In genomic region chr4:56977321-56978012, GRCh38 we compare ENCODE assay signal across 8 cellular contexts. TPM values are rescaled to one million over a fixed set of nuclear protein-coding genes. Genes with fewer than 3 reads are reported as not detected.
DNase-seq lines count a peak whose midpoint lies in the region; ATAC-seq and TF ChIP-seq lines count a peak whose summit lies in the region.

NOA1 (minus strand) TSS chr4:56977606; CDS start chr4:56977585, 21 bp downstream.

- H3K36me3 ChIP-seq in CD8-positive, alpha-beta memory T cell (ENCODE audit: insufficient read depth, low read length): peaks cover 14% of the 10 kb centered on the region
- peaks cover 9 to 12% of the 10 kb centered on the region in 2 donors for H3K36me3 ChIP-seq in lung (ENCODE audit: control insufficient read depth in 2 of 2, insufficient read depth in 2 of 2, low read length in 2 of 2)

- peaks cover 17 to 54% (median 18%) of the 10 kb centered on the region in 3 donors for H3K36me3 Mint-ChIP-seq in CD8-positive, alpha-beta memory T cell

- peak; percentile 93 to 99 (median 99) for DNase-seq in CD8-positive, alpha-beta memory T cell
- DNase-seq in HS-5 (ENCODE audit: low read depth) (peak; percentile 94), lung (ENCODE audit: low spot score) (peak; percentile 98)
- DNase-seq in NK-92 treated with Interleukin-12 subunit alpha and Interleukin-12 subunit beta, amount 100 ng/mL, for 24 hours (lab: John Stamatoyannopoulos, UW): peak; percentile 86
- DNase-seq in activated CD8-positive, alpha-beta memory T cell treated with anti-CD3 and anti-CD28 coated beads for 24 hours: peak; percentile 100
- DNase-seq in effector CD8-positive, alpha-beta T cell (lab: John Stamatoyannopoulos, UW): peak; percentile 99
- peak; percentile 91 to 97 (median 95) for DNase-seq in stimulated activated CD4-positive, alpha-beta T cell treated with anti-CD3 and anti-CD28 coated beads, TNF-alpha, amount 100 ng/mL, for 4 hours (ENCODE audit: low read depth in 3 of 3)

- no peak for TF ChIP-seq CTCF in lung (IDR thresholded peaks at IDR 0.05; ENCODE audit: control extremely low read depth, extremely low read depth)

- peak within 1 kb of the TSS; percentile 89 for H3K4me3 ChIP-seq in CD8-positive, alpha-beta memory T cell (ENCODE audit: low read length)
- H3K4me3 ChIP-seq in lung: peak within 1 kb of the TSS; percentile 87

- H3K4me3 Mint-ChIP-seq in CD8-positive, alpha-beta memory T cell: peak within 1 kb of the TSS; percentile 96 to 100 (median 98)

- peak within 1 kb of the TSS; percentile 90 for H3K27ac ChIP-seq in CD8-positive, alpha-beta memory T cell (ENCODE audit: low read depth, low read length)
- peak within 1 kb of the TSS; percentile 91 to 92 for H3K27ac ChIP-seq in lung (ENCODE audit: low read depth in 1 of 2, low read length in 1 of 2)

- no peaks in the 10 kb centered on the region for H3K27me3 Mint-ChIP-seq in CD8-positive, alpha-beta memory T cell

- H3K4me1 Mint-ChIP-seq in CD8-positive, alpha-beta memory T cell: peaks cover 55 to 82% (median 58%) of the 10 kb centered on the region in 3 donors

- peaks cover 53% of the 10 kb centered on the region for H3K4me1 ChIP-seq in CD8-positive, alpha-beta memory T cell (ENCODE audit: insufficient read depth, low read length)
- peaks cover 18 to 24% of the 10 kb centered on the region in 2 donors for H3K4me1 ChIP-seq in lung (ENCODE audit: control insufficient read depth in 2 of 2, insufficient read depth in 2 of 2, low read length in 2 of 2)

- ATAC-seq in GM19468 (IDR thresholded peaks at IDR 0.05; ENCODE audit: extremely low read depth, unreplicated experiment) (peak; percentile 94), lung (ENCODE audit: insufficient read depth, low FRiP score) (peak; percentile 90)

- CTCF ChIA-PET in CD8-positive, alpha-beta memory T cell (lab: Charles Lee): interaction anchor here (1.4 to 5.9 kb wide), 7 partner anchors 10 to 1029 kb away, joined by 5 to 51 read pairs (median 10); partner anchors contain the start of genes CEP135, PAICS, PPAT and REST

- H3K27ac Mint-ChIP-seq in CD8-positive, alpha-beta memory T cell: peak within 1 kb of the TSS; percentile 96 to 100 (median 98)

- H3K9me3 Mint-ChIP-seq in CD8-positive, alpha-beta memory T cell: peaks cover 0 to 13% (median 6%) of the 10 kb centered on the region in 5 donors

- 0 to 1% methylated on average over 51 of the region's 51 CpGs for WGBS in lung, 2 donors

- POLR2A ChIA-PET in CD8-positive, alpha-beta memory T cell (lab: Charles Lee): interaction anchor here (0.5 to 4.0 kb wide), 9 partner anchors 13 to 1432 kb away, joined by 3 to 107 read pairs (median 5); partner anchors contain the start of genes AASDH, PAICS, PPAT and REST

- H3K9me3 ChIP-seq in CD8-positive, alpha-beta memory T cell (ENCODE audit: low read length): peaks cover 3% of the 10 kb centered on the region
- peaks cover 0 to 6% of the 10 kb centered on the region in 2 donors for H3K9me3 ChIP-seq in lung (ENCODE audit: control insufficient read depth in 2 of 2, insufficient read depth in 1 of 2, low read length in 1 of 2)

- no peaks in the 10 kb centered on the region for H3K27me3 ChIP-seq in CD8-positive, alpha-beta memory T cell (ENCODE audit: insufficient read depth, low read length, poor library complexity, severe bottlenecking)
- no peaks in the 10 kb centered on the region for H3K27me3 ChIP-seq in lung (ENCODE audit: control insufficient read depth, insufficient read depth)

RNA-seq across cellular contexts. Expression of gene NOA1, which starts in this region (rescaled TPM):
- total RNA-seq in CD8-positive, alpha-beta memory T cell: 10 to 100 TPM; 22.0 TPM
- 20.7 TPM for polyA plus RNA-seq in CD8-positive, alpha-beta memory T cell
- 10 to 100 TPM; 18.7 to 20.2 TPM for total RNA-seq in lung
- polyA plus RNA-seq in lung: 10 to 100 TPM in 1 of 2 donors, 1 to 10 TPM in 1; 5.8 to 11.1 TPM

Comparison
In these comparisons a context has a peak if more than half of its experiments do, and no peak if none do; other contexts are left out.
1. Peak in every context shown above with its lines: DNase-seq, ATAC-seq, H3K4me3 ChIP-seq and H3K27ac ChIP-seq.